Comparison of ENCODE assay signal across 20 cellular contexts in the genomic region with DNA sequence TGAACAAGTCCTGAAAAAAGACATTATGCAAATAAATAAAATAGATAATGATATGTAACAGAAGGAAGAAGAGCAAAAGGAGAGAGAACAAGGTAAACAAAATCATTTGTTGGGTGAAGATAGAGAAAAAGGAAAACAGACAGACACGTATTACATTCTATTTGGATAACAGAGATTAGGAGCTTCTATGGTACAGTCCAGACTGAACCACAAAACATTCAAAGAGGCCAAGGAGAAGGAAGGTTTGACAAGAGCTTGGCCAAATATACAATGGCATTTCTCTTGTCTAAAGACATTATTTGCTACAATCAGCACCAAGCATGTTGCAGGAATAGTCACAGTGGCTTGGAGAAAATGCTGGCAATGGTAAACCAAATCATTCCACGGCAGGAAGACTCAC. TPM values are rescaled to one million over a fixed set of nuclear protein-coding genes. Genes with fewer than 3 reads are reported as not detected.
DNase-seq lines count a peak whose midpoint lies in the region; ATAC-seq and TF ChIP-seq lines count a peak whose summit lies in the region.
"Had no signal": no experiment of that assay in that cellular context is flagged by ENCODE, and none has a peak within 500 bp of the region (broad histone marks: within the 10 kb centered on the region; RNA-seq: fewer than 3 reads in every experiment).

No MANE protein-coding gene starts in this region.

- CTCF ChIA-PET in activated CD8-positive, alpha-beta T cell treated with anti-CD3 and anti-CD28 coated beads, Interleukin-2, amount 10 ng/mL, durations not matched to agents 7 days and 5 days (lab: Charles Lee) = no interaction called here

- H3K9me3 Mint-ChIP-seq in T-helper 1 cell treated with Interleukin-12 subunit alpha and Interleukin-12 subunit beta and Interleukin-4 antibody, amounts not matched to agents 30 μg/mL and 1 μg/mL, for 36 hours = no peaks in the 10 kb centered on the region
- no peaks in the 10 kb centered on the region for H3K9me3 Mint-ChIP-seq in activated naive CD8-positive, alpha-beta T cell (ENCODE audit: low read depth)
- no peaks in the 10 kb centered on the region for H3K9me3 Mint-ChIP-seq in activated naive CD8-positive, alpha-beta T cell treated with anti-CD3 and anti-CD28 coated beads, Interleukin-2, amount 50 U/mL, for 24 hours
- no peaks in the 10 kb centered on the region for H3K9me3 Mint-ChIP-seq in activated CD8-positive, alpha-beta T cell treated with anti-CD3 and anti-CD28 coated beads, Interleukin-2, amount 10 ng/mL, durations not matched to agents 7 days and 5 days (ENCODE audit: insufficient read depth)

- DNase-seq in T-helper 1 cell = no peak
- DNase-seq in activated naive CD8-positive, alpha-beta T cell treated with anti-CD3 and anti-CD28 coated beads, Interleukin-2, amount 50 U/mL, for 24 hours = no peak
- DNase-seq in activated CD8-positive, alpha-beta T cell treated with anti-CD3 and anti-CD28 coated beads, Interleukin-2, amount 10 ng/mL, durations not matched to agents 7 days and 5 days = no peak
- no peak for DNase-seq in foreskin fibroblast
- no peak for DNase-seq in NCI-H2029 (lab: John Stamatoyannopoulos, UW)
- DNase-seq: AML-193, DMS53, GDM1, GOT3, HCEC 1CT, MV-4-11, NCI-H1105 treated with DMSO at 0.1 percent for 48 hours, NCI-H2081, NCI-H2171, NCI-H524 treated with DMSO at 0.1 percent for 48 hours, NCI-H82, Peyer's patch had no signal

- H3K4me3 ChIP-seq in foreskin fibroblast (ENCODE audit: low read depth in 1 of 2, low read length in 2 of 2) = no peak overlapping the region
- H3K4me3 ChIP-seq: Peyer's patch had no signal

- TF ChIP-seq CTCF in foreskin fibroblast (IDR thresholded peaks at IDR 0.05; ENCODE audit: low read depth, low read length) = no peak

- H3K36me3 Mint-ChIP-seq in T-helper 1 cell treated with Interleukin-12 subunit alpha and Interleukin-12 subunit beta and Interleukin-4 antibody, amounts not matched to agents 30 μg/mL and 1 μg/mL, for 36 hours (ENCODE audit: low read depth) = peaks cover 36% of the 10 kb centered on the region
- H3K36me3 Mint-ChIP-seq in activated naive CD8-positive, alpha-beta T cell = peaks cover 29% of the 10 kb centered on the region
- H3K36me3 Mint-ChIP-seq in activated naive CD8-positive, alpha-beta T cell treated with anti-CD3 and anti-CD28 coated beads, Interleukin-2, amount 50 U/mL, for 24 hours (ENCODE audit: low read depth) = peaks cover 49% of the 10 kb centered on the region
- H3K36me3 Mint-ChIP-seq in activated CD8-positive, alpha-beta T cell treated with anti-CD3 and anti-CD28 coated beads, Interleukin-2, amount 10 ng/mL, durations not matched to agents 7 days and 5 days (ENCODE audit: low read depth) = peaks cover 66% of the 10 kb centered on the region

- no peaks in the 10 kb centered on the region for H3K27me3 Mint-ChIP-seq in T-helper 1 cell treated with Interleukin-12 subunit alpha and Interleukin-12 subunit beta and Interleukin-4 antibody, amounts not matched to agents 30 μg/mL and 1 μg/mL, for 36 hours (ENCODE audit: low read depth)
- no peaks in the 10 kb centered on the region for H3K27me3 Mint-ChIP-seq in activated naive CD8-positive, alpha-beta T cell
- no peaks in the 10 kb centered on the region for H3K27me3 Mint-ChIP-seq in activated naive CD8-positive, alpha-beta T cell treated with anti-CD3 and anti-CD28 coated beads, Interleukin-2, amount 50 U/mL, for 24 hours
- no peaks in the 10 kb centered on the region for H3K27me3 Mint-ChIP-seq in activated CD8-positive, alpha-beta T cell treated with anti-CD3 and anti-CD28 coated beads, Interleukin-2, amount 10 ng/mL, durations not matched to agents 7 days and 5 days (ENCODE audit: low read depth)

- peaks cover 55% of the 10 kb centered on the region for H3K4me1 Mint-ChIP-seq in T-helper 1 cell treated with Interleukin-12 subunit alpha and Interleukin-12 subunit beta and Interleukin-4 antibody, amounts not matched to agents 30 μg/mL and 1 μg/mL, for 36 hours (ENCODE audit: low read depth)
- peaks cover 57% of the 10 kb centered on the region for H3K4me1 Mint-ChIP-seq in activated naive CD8-positive, alpha-beta T cell (ENCODE audit: low read depth)
- H3K4me1 Mint-ChIP-seq in activated naive CD8-positive, alpha-beta T cell treated with anti-CD3 and anti-CD28 coated beads, Interleukin-2, amount 50 U/mL, for 24 hours = peaks cover 59% of the 10 kb centered on the region
- H3K4me1 Mint-ChIP-seq in activated CD8-positive, alpha-beta T cell treated with anti-CD3 and anti-CD28 coated beads, Interleukin-2, amount 10 ng/mL, durations not matched to agents 7 days and 5 days (ENCODE audit: low read depth) = peaks cover 82% of the 10 kb centered on the region

- H3K4me3 Mint-ChIP-seq in T-helper 1 cell treated with Interleukin-12 subunit alpha and Interleukin-12 subunit beta and Interleukin-4 antibody, amounts not matched to agents 30 μg/mL and 1 μg/mL, for 36 hours = peak overlapping the region; percentile 1
- H3K4me3 Mint-ChIP-seq in activated naive CD8-positive, alpha-beta T cell = no peak overlapping the region
- no peak overlapping the region for H3K4me3 Mint-ChIP-seq in activated naive CD8-positive, alpha-beta T cell treated with anti-CD3 and anti-CD28 coated beads, Interleukin-2, amount 50 U/mL, for 24 hours
- H3K4me3 Mint-ChIP-seq in activated CD8-positive, alpha-beta T cell treated with anti-CD3 and anti-CD28 coated beads, Interleukin-2, amount 10 ng/mL, durations not matched to agents 7 days and 5 days = no peak overlapping the region

- peak overlapping the region; percentile 42 for H3K27ac Mint-ChIP-seq in T-helper 1 cell treated with Interleukin-12 subunit alpha and Interleukin-12 subunit beta and Interleukin-4 antibody, amounts not matched to agents 30 μg/mL and 1 μg/mL, for 36 hours
- peak overlapping the region; percentile 17 for H3K27ac Mint-ChIP-seq in activated naive CD8-positive, alpha-beta T cell
- no peak overlapping the region for H3K27ac Mint-ChIP-seq in activated naive CD8-positive, alpha-beta T cell treated with anti-CD3 and anti-CD28 coated beads, Interleukin-2, amount 50 U/mL, for 24 hours
- H3K27ac Mint-ChIP-seq in activated CD8-positive, alpha-beta T cell treated with anti-CD3 and anti-CD28 coated beads, Interleukin-2, amount 10 ng/mL, durations not matched to agents 7 days and 5 days = peak overlapping the region; percentile 10

- no peak for ATAC-seq in activated naive CD8-positive, alpha-beta T cell treated with anti-CD3 and anti-CD28 coated beads, Interleukin-2, amount 50 U/mL, for 24 hours
- no peak for ATAC-seq in activated CD8-positive, alpha-beta T cell treated with anti-CD3 and anti-CD28 coated beads, Interleukin-2, amount 10 ng/mL, durations not matched to agents 7 days and 5 days
- ATAC-seq in HG02759 (IDR thresholded peaks at IDR 0.05; ENCODE audit: unreplicated experiment) = no peak

- POLR2A ChIA-PET in activated CD8-positive, alpha-beta T cell treated with anti-CD3 and anti-CD28 coated beads, Interleukin-2, amount 10 ng/mL, durations not matched to agents 7 days and 5 days (lab: Charles Lee) = no interaction called here

RNA-seq across cellular contexts. Expression of gene SMG6, which starts 29.2 kb away (rescaled TPM):
- total RNA-seq in activated CD8-positive, alpha-beta T cell treated with anti-CD3 and anti-CD28 coated beads, Interleukin-2, amount 10 ng/mL, durations not matched to agents 7 days and 5 days = 10 to 100 TPM; 49.8 to 55.9 TPM

RNA-seq across cellular contexts. Expression of gene SRR, which starts 29.3 kb away (rescaled TPM):
- total RNA-seq in activated CD8-positive, alpha-beta T cell treated with anti-CD3 and anti-CD28 coated beads, Interleukin-2, amount 10 ng/mL, durations not matched to agents 7 days and 5 days = 10 to 100 TPM; 18.7 to 23.1 TPM
